ENCODE assay signal across 1 cellular context in the genomic region with DNA sequence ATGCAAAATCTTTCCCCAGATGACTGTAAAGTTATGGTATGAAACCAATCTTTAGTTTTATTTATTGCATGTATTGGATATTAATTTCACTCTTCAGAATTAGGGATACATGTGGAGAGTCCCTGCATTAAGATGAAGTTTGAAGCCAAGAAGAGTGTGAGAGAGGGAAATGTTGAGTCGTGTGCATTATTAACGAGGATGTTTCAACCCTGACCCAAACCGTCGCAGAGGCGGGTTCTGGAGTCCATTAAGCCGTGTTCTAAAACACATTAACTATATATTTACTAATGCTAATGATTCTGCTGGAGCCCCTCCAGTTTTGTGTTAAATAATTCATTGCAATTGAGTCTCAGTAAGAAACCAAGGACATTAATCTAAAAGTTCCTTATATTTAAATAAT.
TF ChIP-seq lines count a peak whose summit lies in the region.

No MANE protein-coding gene starts in this region.

TF ChIP-seq in H1, 55 proteins besides CTCF, POLR2A, EP300 and RAD21:
- TF ChIP-seq HDAC2 (IDR thresholded peaks at IDR 0.05; ENCODE audit: borderline replicate concordance in 1 of 2, low read depth in 2 of 2, low read length in 2 of 2) (no peak), YY1 (IDR thresholded peaks at IDR 0.05; ENCODE audit: low read depth, low read length) (no peak), SUZ12 (IDR thresholded peaks at IDR 0.05; ENCODE audit: low read length) (no peak), CBX5 (IDR thresholded peaks at IDR 0.05; ENCODE audit: low read depth, low read length) (no peak), SP1 (IDR thresholded peaks at IDR 0.05; ENCODE audit: low read depth, low read length) (no peak), SP2 (IDR thresholded peaks at IDR 0.05; ENCODE audit: low read length) (no peak), SAP30 (IDR thresholded peaks at IDR 0.05; ENCODE audit: insufficient read depth, insufficient replicate concordance, low read length) (no peak), KDM4A (IDR thresholded peaks at IDR 0.05; ENCODE audit: low read depth, low read length, severe bottlenecking) (no peak), CHD1 (IDR thresholded peaks at IDR 0.05; ENCODE audit: low read depth, low read length) (no peak), BCL11A (IDR thresholded peaks at IDR 0.05; ENCODE audit: low read depth in 2 of 2, low read length in 2 of 2) (no peak), KDM5A (IDR thresholded peaks at IDR 0.05; ENCODE audit: low read length) (no peak), CEBPB (IDR thresholded peaks at IDR 0.05; ENCODE audit: low read depth, low read length) (no peak), CTBP2 (IDR thresholded peaks at IDR 0.05; ENCODE audit: borderline replicate concordance, insufficient read depth, insufficient read length, low read length) (no peak), EGR1 (IDR thresholded peaks at IDR 0.05; ENCODE audit: borderline replicate concordance, low read depth, low read length) (no peak), CHD2 (IDR thresholded peaks at IDR 0.05; ENCODE audit: low read length) (no peak)
- TF ChIP-seq, protein P1, sequence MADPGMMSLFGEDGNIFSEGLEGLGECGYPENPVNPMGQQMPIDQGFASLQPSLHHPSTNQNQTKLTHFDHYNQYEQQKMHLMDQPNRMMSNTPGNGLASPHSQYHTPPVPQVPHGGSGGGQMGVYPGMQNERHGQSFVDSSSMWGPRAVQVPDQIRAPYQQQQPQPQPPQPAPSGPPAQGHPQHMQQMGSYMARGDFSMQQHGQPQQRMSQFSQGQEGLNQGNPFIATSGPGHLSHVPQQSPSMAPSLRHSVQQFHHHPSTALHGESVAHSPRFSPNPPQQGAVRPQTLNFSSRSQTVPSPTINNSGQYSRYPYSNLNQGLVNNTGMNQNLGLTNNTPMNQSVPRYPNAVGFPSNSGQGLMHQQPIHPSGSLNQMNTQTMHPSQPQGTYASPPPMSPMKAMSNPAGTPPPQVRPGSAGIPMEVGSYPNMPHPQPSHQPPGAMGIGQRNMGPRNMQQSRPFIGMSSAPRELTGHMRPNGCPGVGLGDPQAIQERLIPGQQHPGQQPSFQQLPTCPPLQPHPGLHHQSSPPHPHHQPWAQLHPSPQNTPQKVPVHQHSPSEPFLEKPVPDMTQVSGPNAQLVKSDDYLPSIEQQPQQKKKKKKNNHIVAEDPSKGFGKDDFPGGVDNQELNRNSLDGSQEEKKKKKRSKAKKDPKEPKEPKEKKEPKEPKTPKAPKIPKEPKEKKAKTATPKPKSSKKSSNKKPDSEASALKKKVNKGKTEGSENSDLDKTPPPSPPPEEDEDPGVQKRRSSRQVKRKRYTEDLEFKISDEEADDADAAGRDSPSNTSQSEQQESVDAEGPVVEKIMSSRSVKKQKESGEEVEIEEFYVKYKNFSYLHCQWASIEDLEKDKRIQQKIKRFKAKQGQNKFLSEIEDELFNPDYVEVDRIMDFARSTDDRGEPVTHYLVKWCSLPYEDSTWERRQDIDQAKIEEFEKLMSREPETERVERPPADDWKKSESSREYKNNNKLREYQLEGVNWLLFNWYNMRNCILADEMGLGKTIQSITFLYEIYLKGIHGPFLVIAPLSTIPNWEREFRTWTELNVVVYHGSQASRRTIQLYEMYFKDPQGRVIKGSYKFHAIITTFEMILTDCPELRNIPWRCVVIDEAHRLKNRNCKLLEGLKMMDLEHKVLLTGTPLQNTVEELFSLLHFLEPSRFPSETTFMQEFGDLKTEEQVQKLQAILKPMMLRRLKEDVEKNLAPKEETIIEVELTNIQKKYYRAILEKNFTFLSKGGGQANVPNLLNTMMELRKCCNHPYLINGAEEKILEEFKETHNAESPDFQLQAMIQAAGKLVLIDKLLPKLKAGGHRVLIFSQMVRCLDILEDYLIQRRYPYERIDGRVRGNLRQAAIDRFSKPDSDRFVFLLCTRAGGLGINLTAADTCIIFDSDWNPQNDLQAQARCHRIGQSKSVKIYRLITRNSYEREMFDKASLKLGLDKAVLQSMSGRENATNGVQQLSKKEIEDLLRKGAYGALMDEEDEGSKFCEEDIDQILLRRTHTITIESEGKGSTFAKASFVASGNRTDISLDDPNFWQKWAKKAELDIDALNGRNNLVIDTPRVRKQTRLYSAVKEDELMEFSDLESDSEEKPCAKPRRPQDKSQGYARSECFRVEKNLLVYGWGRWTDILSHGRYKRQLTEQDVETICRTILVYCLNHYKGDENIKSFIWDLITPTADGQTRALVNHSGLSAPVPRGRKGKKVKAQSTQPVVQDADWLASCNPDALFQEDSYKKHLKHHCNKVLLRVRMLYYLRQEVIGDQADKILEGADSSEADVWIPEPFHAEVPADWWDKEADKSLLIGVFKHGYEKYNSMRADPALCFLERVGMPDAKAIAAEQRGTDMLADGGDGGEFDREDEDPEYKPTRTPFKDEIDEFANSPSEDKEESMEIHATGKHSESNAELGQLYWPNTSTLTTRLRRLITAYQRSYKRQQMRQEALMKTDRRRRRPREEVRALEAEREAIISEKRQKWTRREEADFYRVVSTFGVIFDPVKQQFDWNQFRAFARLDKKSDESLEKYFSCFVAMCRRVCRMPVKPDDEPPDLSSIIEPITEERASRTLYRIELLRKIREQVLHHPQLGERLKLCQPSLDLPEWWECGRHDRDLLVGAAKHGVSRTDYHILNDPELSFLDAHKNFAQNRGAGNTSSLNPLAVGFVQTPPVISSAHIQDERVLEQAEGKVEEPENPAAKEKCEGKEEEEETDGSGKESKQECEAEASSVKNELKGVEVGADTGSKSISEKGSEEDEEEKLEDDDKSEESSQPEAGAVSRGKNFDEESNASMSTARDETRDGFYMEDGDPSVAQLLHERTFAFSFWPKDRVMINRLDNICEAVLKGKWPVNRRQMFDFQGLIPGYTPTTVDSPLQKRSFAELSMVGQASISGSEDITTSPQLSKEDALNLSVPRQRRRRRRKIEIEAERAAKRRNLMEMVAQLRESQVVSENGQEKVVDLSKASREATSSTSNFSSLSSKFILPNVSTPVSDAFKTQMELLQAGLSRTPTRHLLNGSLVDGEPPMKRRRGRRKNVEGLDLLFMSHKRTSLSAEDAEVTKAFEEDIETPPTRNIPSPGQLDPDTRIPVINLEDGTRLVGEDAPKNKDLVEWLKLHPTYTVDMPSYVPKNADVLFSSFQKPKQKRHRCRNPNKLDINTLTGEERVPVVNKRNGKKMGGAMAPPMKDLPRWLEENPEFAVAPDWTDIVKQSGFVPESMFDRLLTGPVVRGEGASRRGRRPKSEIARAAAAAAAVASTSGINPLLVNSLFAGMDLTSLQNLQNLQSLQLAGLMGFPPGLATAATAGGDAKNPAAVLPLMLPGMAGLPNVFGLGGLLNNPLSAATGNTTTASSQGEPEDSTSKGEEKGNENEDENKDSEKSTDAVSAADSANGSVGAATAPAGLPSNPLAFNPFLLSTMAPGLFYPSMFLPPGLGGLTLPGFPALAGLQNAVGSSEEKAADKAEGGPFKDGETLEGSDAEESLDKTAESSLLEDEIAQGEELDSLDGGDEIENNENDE (IDR thresholded peaks at IDR 0.05; ENCODE audit: insufficient replicate concordance, low read length): no peak
